ENCODE assay signal across 2 cellular contexts in genomic region chr17:8225813-8226535, GRCh38.
TF ChIP-seq lines count a peak whose summit lies in the region.

No MANE protein-coding gene starts in this region.

TF ChIP-seq in Ishikawa, 13 proteins besides CTCF, POLR2A, EP300 and RAD21:
- TF ChIP-seq FOXM1 (IDR thresholded peaks at IDR 0.05; ENCODE audit: borderline replicate concordance, low read depth) (no peak), NFIC (IDR thresholded peaks at IDR 0.05) (no peak), EGR1 (IDR thresholded peaks at IDR 0.05) (no peak), TAF1 (IDR thresholded peaks at IDR 0.05; ENCODE audit: low read depth) (no peak), ZBTB7A (IDR thresholded peaks at IDR 0.05; ENCODE audit: low read depth) (no peak), CEBPB (IDR thresholded peaks at IDR 0.05) (peak; percentile 42), REST (IDR thresholded peaks at IDR 0.05; ENCODE audit: low read depth) (no peak), MAX (IDR thresholded peaks at IDR 0.05) (no peak), USF1 (IDR thresholded peaks at IDR 0.05) (peak; percentile 32; the same call in 1 of the 2 replicates), CREB1 (IDR thresholded peaks at IDR 0.05; ENCODE audit: low read depth) (no peak), YY1 (IDR thresholded peaks at IDR 0.05; ENCODE audit: low read depth) (0 out of 2 replicates have a peak, but pooled peaks have one; percentile 42), TEAD4 (IDR thresholded peaks at IDR 0.05) (peak; percentile 71), TCF12 (IDR thresholded peaks at IDR 0.05; ENCODE audit: low read depth) (0 out of 2 replicates have a peak, but pooled peaks have one; percentile 4)
TF ChIP-seq in Ishikawa: peak in this region for 5.

TF ChIP-seq in HepG2, 621 proteins besides CTCF, POLR2A, EP300 and RAD21:
- no peak for TF ChIP-seq ZBTB8A (CRISPR knock-in tag; IDR thresholded peaks at IDR 0.05; ENCODE audit: borderline replicate concordance, low read depth)
- no peak for TF ChIP-seq ZNF33B (CRISPR knock-in tag; IDR thresholded peaks at IDR 0.05)
- no peak for TF ChIP-seq TEF (CRISPR knock-in tag; IDR thresholded peaks at IDR 0.05)
- TF ChIP-seq POLR2AphosphoS5 (IDR thresholded peaks at IDR 0.05; ENCODE audit: low read depth, low read length) = peak; percentile 43; the same call in 1 of the 2 replicates
- TF ChIP-seq ZNF878 (CRISPR knock-in tag; IDR thresholded peaks at IDR 0.05) = no peak
- TF ChIP-seq MBNL3 (CRISPR knock-in tag; conservative IDR thresholded peaks at IDR 0.05) = no peak
- TF ChIP-seq ZNF34 (CRISPR knock-in tag; IDR thresholded peaks at IDR 0.05; ENCODE audit: borderline replicate concordance) = no peak
- no peak for TF ChIP-seq GTF2F1 (IDR thresholded peaks at IDR 0.05; ENCODE audit: low read length)
- no peak for TF ChIP-seq ZNF460 (CRISPR knock-in tag; IDR thresholded peaks at IDR 0.05; ENCODE audit: borderline replicate concordance)
- no peak for TF ChIP-seq MXI1 (IDR thresholded peaks at IDR 0.05; ENCODE audit: borderline replicate concordance, low read depth, low read length)
- no peak for TF ChIP-seq NCOA5 (CRISPR knock-in tag; IDR thresholded peaks at IDR 0.05)
- TF ChIP-seq UBTF (CRISPR knock-in tag; IDR thresholded peaks at IDR 0.05) = no peak
- TF ChIP-seq KLF15 (CRISPR knock-in tag; IDR thresholded peaks at IDR 0.05; ENCODE audit: borderline replicate concordance) = no peak
- no peak for TF ChIP-seq ZNF883 (CRISPR knock-in tag; IDR thresholded peaks at IDR 0.05; ENCODE audit: not compliant biosample characterization)
- no peak for TF ChIP-seq ATRX (CRISPR knock-in tag; IDR thresholded peaks at IDR 0.05; ENCODE audit: borderline replicate concordance)
- TF ChIP-seq MLXIP (CRISPR knock-in tag; IDR thresholded peaks at IDR 0.05; ENCODE audit: borderline replicate concordance) = no peak
- peak; percentile 86 for TF ChIP-seq ZNF24 (IDR thresholded peaks at IDR 0.05)
- TF ChIP-seq PPARG (CRISPR knock-in tag; conservative IDR thresholded peaks at IDR 0.05) = no peak
- no peak for TF ChIP-seq BCL6 (CRISPR knock-in tag; IDR thresholded peaks at IDR 0.05)
- TF ChIP-seq TMF1 (CRISPR knock-in tag; IDR thresholded peaks at IDR 0.05; ENCODE audit: low read depth) = no peak
- no peak for TF ChIP-seq ZMAT5 (CRISPR knock-in tag; IDR thresholded peaks at IDR 0.05; ENCODE audit: borderline replicate concordance, low read depth)
- no peak for TF ChIP-seq ZBTB10 (CRISPR knock-in tag; IDR thresholded peaks at IDR 0.05; ENCODE audit: borderline replicate concordance)
- TF ChIP-seq POLR2G (IDR thresholded peaks at IDR 0.05; ENCODE audit: low read depth, low read length) = peak; percentile 27; the same call in 1 of the 2 replicates
- no peak for TF ChIP-seq ZBTB20 (CRISPR knock-in tag; IDR thresholded peaks at IDR 0.05; ENCODE audit: borderline replicate concordance, low read depth)
- no peak for TF ChIP-seq HOXD1 (CRISPR knock-in tag; IDR thresholded peaks at IDR 0.05)
- no peak for TF ChIP-seq ZNF367 (CRISPR knock-in tag; IDR thresholded peaks at IDR 0.05; ENCODE audit: borderline replicate concordance)
- no peak for TF ChIP-seq MYPOP (CRISPR knock-in tag; IDR thresholded peaks at IDR 0.05)
- no peak for TF ChIP-seq U2AF1 (optimal IDR thresholded peaks at IDR 0.05; ENCODE audit: low read depth, low read length)
- TF ChIP-seq ZUFSP (CRISPR knock-in tag; IDR thresholded peaks at IDR 0.05; ENCODE audit: borderline replicate concordance) = no peak
- TF ChIP-seq ZNF713 (CRISPR knock-in tag; IDR thresholded peaks at IDR 0.05) = no peak
- TF ChIP-seq KMT2B (CRISPR knock-in tag; IDR thresholded peaks at IDR 0.05) = no peak
- no peak for TF ChIP-seq ZNF510 (CRISPR knock-in tag; IDR thresholded peaks at IDR 0.05; ENCODE audit: low read depth)
- TF ChIP-seq PAF1 (CRISPR knock-in tag; IDR thresholded peaks at IDR 0.05) = no peak
- TF ChIP-seq ZNF20 (CRISPR knock-in tag; IDR thresholded peaks at IDR 0.05) = no peak
- no peak for TF ChIP-seq ZNF282 (IDR thresholded peaks at IDR 0.05; ENCODE audit: partially characterized antibody)
- TF ChIP-seq ZBTB33 (CRISPR knock-in tag; IDR thresholded peaks at IDR 0.05) = peak; percentile 69; the same call in 1 of the 2 replicates
